8 cellular contexts compared by ENCODE assay signal in genomic region chr3:192444096-192444790, GRCh38.
A peak's percentile ranks its signal among the peaks of the same experiment; 100 is the strongest.
DNase-seq lines count a peak whose midpoint lies in the region; ATAC-seq and TF ChIP-seq lines count a peak whose summit lies in the region.

No MANE protein-coding gene starts in this region.

- H3K9me3 ChIP-seq in OCI-LY3 (ENCODE audit: insufficient read depth, low read length) = no peaks in the 10 kb centered on the region
- H3K9me3 ChIP-seq in aorta (ENCODE audit: control insufficient read depth, low read length) = no peaks in the 10 kb centered on the region

- peak; percentile 78 for ATAC-seq in GM21737 (IDR thresholded peaks at IDR 0.05; ENCODE audit: unreplicated experiment)
- ATAC-seq in aorta (ENCODE audit: low FRiP score) = peak; percentile 82

- no peak overlapping the region for H3K27ac ChIP-seq in OCI-LY3 (ENCODE audit: low read length)
- H3K27ac ChIP-seq in aorta (ENCODE audit: low read depth in 1 of 2, low read length in 2 of 2) = no peak overlapping the region

- DNase-seq in GM06990 (ENCODE audit: extremely low read depth, insufficient read length) (peak; percentile 24), HuH-7 (ENCODE audit: low spot score) (peak; percentile 59), activated T-helper 1 cell treated with Interleukin-2 at 50 U/mL for 16 hours (ENCODE audit: low read depth) (peak; percentile 1), foreskin melanocyte (peak; percentile 52), nucleus accumbens (lab: John Stamatoyannopoulos, UW) (peak in 53 of 56 donors; percentile 4 to 86 (median 52)), aorta (peak; percentile 50 to 81)

- intact Hi-C loops in aorta (cut with DNase I) = loop anchor here in 1 of 2 donors (5.0 kb wide), 1 partner anchor 1027 kb away; no protein-coding TSS in a partner anchor

- peak overlapping the region; percentile 84 for H2AFZ ChIP-seq in OCI-LY3 (ENCODE audit: low read depth, low read length)

- TF ChIP-seq CTCF in GM06990 (IDR thresholded peaks at IDR 0.05; ENCODE audit: insufficient read depth, low read length, poor library complexity, severe bottlenecking) (peak; percentile 96), OCI-LY3 (IDR thresholded peaks at IDR 0.05; ENCODE audit: low read depth, low read length) (peak; percentile 97)

- no peak overlapping the region for H3K9ac ChIP-seq in OCI-LY3 (ENCODE audit: low read length)

- H3K27me3 ChIP-seq in GM06990 (replicated peaks; ENCODE audit: control insufficient read depth, insufficient read depth, low read length) (no peaks in the 10 kb centered on the region; the same call in 1 of the 2 replicates), OCI-LY3 (ENCODE audit: low read depth, low read length) (peaks cover 31% of the 10 kb centered on the region), aorta (ENCODE audit: control insufficient read depth in 1 of 2, insufficient read depth in 2 of 2, low read length in 1 of 2) (peaks cover 0 to 1% of the 10 kb centered on the region in 2 donors)

- H3K4me1 ChIP-seq in OCI-LY3 (ENCODE audit: low read length) (peaks cover 9% of the 10 kb centered on the region), aorta (ENCODE audit: control insufficient read depth in 1 of 2, insufficient read depth in 2 of 2, low read length in 2 of 2) (peaks cover 0 to 2% of the 10 kb centered on the region in 2 donors)

- H3K4me2 ChIP-seq in OCI-LY3 (ENCODE audit: low read length) = peak overlapping the region; percentile 73

- H4K20me1 ChIP-seq in OCI-LY3 (ENCODE audit: insufficient read depth, low read length) = no peaks in the 10 kb centered on the region

- no peaks in the 10 kb centered on the region for H3K79me2 ChIP-seq in OCI-LY3 (ENCODE audit: low read length)

- no peak overlapping the region for H3K4me3 ChIP-seq in GM06990 (replicated peaks; ENCODE audit: low read depth, low read length)
- H3K4me3 ChIP-seq in OCI-LY3 (ENCODE audit: low read length) = peak overlapping the region; percentile 63
- no peak overlapping the region for H3K4me3 ChIP-seq in aorta (ENCODE audit: low read length in 2 of 2)

- 18 to 22% methylated on average over 12 of the region's 12 CpGs for WGBS in aorta, 2 donors

- H3K36me3 ChIP-seq in GM06990 (ENCODE audit: control insufficient read depth, insufficient read depth, low read length) = no peaks in the 10 kb centered on the region
- no peaks in the 10 kb centered on the region for H3K36me3 ChIP-seq in OCI-LY3 (replicated peaks; ENCODE audit: low read depth, low read length)
- no peaks in the 10 kb centered on the region for H3K36me3 ChIP-seq in aorta (ENCODE audit: control insufficient read depth in 1 of 2, insufficient read depth in 2 of 2, low read length in 1 of 2)

Comparison
In these comparisons a context has a peak if more than half of its experiments do, and no peak if none do; other contexts are left out.
1. DNase-seq: peak in every context shown above with its lines; median percentile 66 in aorta; 59 in HuH-7; 52 in foreskin melanocyte; 52 in nucleus accumbens; 24 in GM06990; 1 in activated T-helper 1 cell treated with Interleukin-2 at 50 U/mL for 16 hours.